In genomic region chr22:35531695-35532094, GRCh38 we compare ENCODE assay signal across 32 cellular contexts. TPM values are rescaled to one million over a fixed set of nuclear protein-coding genes. Genes with fewer than 3 reads are reported as not detected.
"Had no signal": no experiment of that assay in that cellular context is flagged by ENCODE, and none has a peak within 500 bp of the region (broad histone marks: within the 10 kb centered on the region; RNA-seq: fewer than 3 reads in every experiment).

No MANE protein-coding gene starts in this region.

- H3K4me1 ChIP-seq: foreskin keratinocyte had no signal

- H3K27ac ChIP-seq: adrenal gland, ascending aorta, brain microvascular endothelial cell, esophagus muscularis mucosa, foreskin keratinocyte, gastrocnemius medialis had no signal

- H3K36me3 ChIP-seq: adrenal gland, ascending aorta, brain microvascular endothelial cell, esophagus muscularis mucosa, gastrocnemius medialis, heart left ventricle had no signal

- H3K27me3 ChIP-seq: adrenal gland, ascending aorta, brain microvascular endothelial cell, esophagus muscularis mucosa, gastrocnemius medialis, heart left ventricle had no signal

- H3K9me3 ChIP-seq: adrenal gland, ascending aorta, gastrocnemius medialis had no signal

- H3K4me3 ChIP-seq: adrenal gland, ascending aorta, esophagus muscularis mucosa, gastrocnemius medialis, heart left ventricle had no signal

- DNase-seq: activated CD4-positive, alpha-beta memory T cell treated with anti-CD3 and anti-CD28 coated beads for 36 hours; activated CD4-positive, alpha-beta T cell treated with anti-CD3 and anti-CD28 coated beads for 36 hours; activated CD4-positive, alpha-beta T cell treated with anti-CD3 and anti-CD28 coated beads, Interleukin-2, amount 10 ng/mL, durations not matched to agents 24 days and 14 days; activated CD4-positive, CD25-positive, alpha-beta regulatory T cell; activated CD4-positive, CD25-positive, alpha-beta regulatory T cell treated with anti-CD3 and anti-CD28 coated beads, Interleukin-2, amount 50 U/mL, for 72 hours; activated CD8-positive, alpha-beta memory T cell treated with anti-CD3 and anti-CD28 coated beads, Interleukin-2, amount 10 ng/mL, durations not matched to agents 7 days and 5 days; activated CD8-positive, alpha-beta memory T cell treated with anti-CD3 and anti-CD28 coated beads, Interleukin-2, amount 50 U/mL, for 4 hours; activated CD8-positive, alpha-beta T cell treated with anti-CD3 and anti-CD28 coated beads, Interleukin-2, amount 10 ng/mL, durations not matched to agents 7 days and 5 days; activated effector memory CD4-positive, alpha-beta T cell treated with anti-CD3 and anti-CD28 coated beads, Interleukin-2, amount 50 U/mL, for 16 hours; activated naive CD4-positive, alpha-beta T cell treated with anti-CD3 and anti-CD28 coated beads for 36 hours; activated naive CD8-positive, alpha-beta T cell treated with anti-CD3 and anti-CD28 coated beads for 36 hours; activated naive CD8-positive, alpha-beta T cell treated with anti-CD3 and anti-CD28 coated beads, Interleukin-2, amount 50 U/mL, for 24 hours; activated T-cell treated with anti-CD3 and anti-CD28 coated beads, Interleukin-2, amount 50 U/mL, for 1 hour; activated T-cell treated with anti-CD3 and anti-CD28 coated beads, Interleukin-2, amount 50 U/mL, for 48 hours; adrenal gland; brain microvascular endothelial cell; cortex of kidney; dermis blood vessel endothelial cell; effector CD4-positive, alpha-beta T cell; effector memory CD8-positive, alpha-beta T cell; erythroblast; foreskin keratinocyte; gastrocnemius medialis; glutamatergic neuron; T-helper 2 cell had no signal

- ATAC-seq: activated CD4-positive, alpha-beta T cell treated with anti-CD3 and anti-CD28 coated beads for 36 hours; activated CD8-positive, alpha-beta memory T cell treated with anti-CD3 and anti-CD28 coated beads, Interleukin-2, amount 10 ng/mL, durations not matched to agents 7 days and 5 days; activated CD8-positive, alpha-beta T cell treated with anti-CD3 and anti-CD28 coated beads, Interleukin-2, amount 10 ng/mL, durations not matched to agents 7 days and 5 days; activated naive CD8-positive, alpha-beta T cell treated with anti-CD3 and anti-CD28 coated beads, Interleukin-2, amount 50 U/mL, for 24 hours; effector memory CD8-positive, alpha-beta T cell; foreskin keratinocyte; gastrocnemius medialis had no signal

- FAIRE-seq: colon had no signal

RNA-seq across cellular contexts. Expression of gene RASD2, which starts 8.9 kb away (rescaled TPM):
- total RNA-seq: activated CD4-positive, alpha-beta T cell treated with anti-CD3 and anti-CD28 coated beads, Interleukin-2, amount 10 ng/mL, durations not matched to agents 24 days and 14 days; activated naive CD4-positive, alpha-beta T cell treated with anti-CD3 and anti-CD28 coated beads for 36 hours; activated T-helper 1 cell treated with anti-CD3 and anti-CD28 coated beads, Interleukin-12 subunit alpha, Interleukin-12 subunit beta, Interleukin-2, Interleukin-4 antibody, amounts not matched to agents 30 ng/mL and 10 ng/mL and 1 ng/mL, durations not matched to agents 14 hours and 24 hours and 36 hours; activated T-helper 2 cell treated with anti-CD3 and anti-CD28 coated beads, Interferon-gamma antibody, Interleukin-2, Interleukin-4, amounts not matched to agents 10 μg/mL and 5 μg/mL and 100 μg/mL, durations not matched to agents 14 hours and 24 hours and 36 hours; T-helper 1 cell treated with Interleukin-12 subunit alpha and Interleukin-12 subunit beta and Interleukin-4 antibody, amounts not matched to agents 30 ng/mL and 1 ng/mL, for 36 hours had no signal
